In the genomic region with DNA sequence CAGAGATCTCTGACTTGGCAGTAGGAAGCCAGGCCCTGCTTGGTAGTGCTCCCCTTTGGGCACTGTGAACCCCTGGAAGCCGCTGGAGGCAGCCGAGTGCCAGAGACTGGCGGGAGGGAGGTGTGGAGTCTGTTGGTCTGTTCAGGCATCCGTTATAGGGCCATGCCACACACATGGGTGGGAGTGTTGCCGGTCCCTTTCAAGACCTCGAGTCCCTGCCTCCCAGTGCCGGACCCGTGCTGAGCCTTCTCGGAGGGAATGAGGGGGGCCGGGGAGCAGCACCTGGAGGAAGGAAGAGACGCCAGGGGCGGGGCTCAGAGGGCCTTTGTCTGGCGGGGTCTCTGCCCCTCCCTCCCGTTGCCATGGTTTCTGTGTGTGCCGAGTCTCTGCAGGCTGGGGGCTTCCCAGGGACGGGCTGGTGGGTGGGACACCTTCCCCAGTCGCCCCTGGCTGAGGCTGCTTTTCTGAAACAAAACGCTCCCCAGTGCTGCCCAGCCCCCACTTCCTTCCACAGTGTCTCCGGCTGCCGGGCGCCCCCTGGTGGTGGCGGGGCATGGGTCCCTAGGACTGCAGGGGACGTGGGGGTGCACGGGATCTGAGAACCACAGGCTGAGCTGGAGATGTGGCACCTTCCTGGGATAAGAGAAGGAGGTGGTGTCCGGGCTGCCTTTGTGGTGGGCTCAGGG, we compare ENCODE assay signal across 1 cellular context.
TF ChIP-seq lines count a peak whose summit lies in the region.

No MANE protein-coding gene starts in this region.

TF ChIP-seq in HEK293, 187 proteins besides CTCF, POLR2A, EP300 and RAD21 (continued from another document and continues in another):
- TF ChIP-seq, protein P1, sequence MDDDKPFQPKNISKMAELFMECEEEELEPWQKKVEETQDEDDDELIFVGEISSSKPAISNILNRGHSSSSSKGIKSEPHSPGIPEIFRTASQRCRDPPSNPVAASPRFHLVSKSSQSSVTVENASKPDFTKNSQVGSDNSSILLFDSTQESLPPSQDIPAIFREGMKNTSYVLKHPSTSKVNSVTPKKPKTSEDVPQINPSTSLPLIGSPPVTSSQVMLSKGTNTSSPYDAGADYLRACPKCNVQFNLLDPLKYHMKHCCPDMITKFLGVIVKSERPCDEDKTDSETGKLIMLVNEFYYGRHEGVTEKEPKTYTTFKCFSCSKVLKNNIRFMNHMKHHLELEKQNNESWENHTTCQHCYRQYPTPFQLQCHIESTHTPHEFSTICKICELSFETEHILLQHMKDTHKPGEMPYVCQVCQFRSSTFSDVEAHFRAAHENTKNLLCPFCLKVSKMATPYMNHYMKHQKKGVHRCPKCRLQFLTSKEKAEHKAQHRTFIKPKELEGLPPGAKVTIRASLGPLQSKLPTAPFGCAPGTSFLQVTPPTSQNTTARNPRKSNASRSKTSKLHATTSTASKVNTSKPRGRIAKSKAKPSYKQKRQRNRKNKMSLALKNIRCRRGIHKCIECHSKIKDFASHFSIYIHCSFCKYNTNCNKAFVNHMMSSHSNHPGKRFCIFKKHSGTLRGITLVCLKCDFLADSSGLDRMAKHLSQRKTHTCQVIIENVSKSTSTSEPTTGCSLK (tag by site-specific recombination; IDR thresholded peaks at IDR 0.05), result no peak
- TF ChIP-seq ZNF202 (tag by site-specific recombination; IDR thresholded peaks at IDR 0.05; ENCODE audit: borderline replicate concordance) (no peak), IKZF3 (tag by site-specific recombination; IDR thresholded peaks at IDR 0.05) (0 out of 2 replicates have a peak, but pooled peaks have one; percentile 15), KLF9 (tag by site-specific recombination; IDR thresholded peaks at IDR 0.05; ENCODE audit: low read depth) (no peak), ZNF391 (tag by site-specific recombination; IDR thresholded peaks at IDR 0.05; ENCODE audit: borderline replicate concordance, low read depth) (no peak), ZNF23 (tag by site-specific recombination; IDR thresholded peaks at IDR 0.05; ENCODE audit: borderline replicate concordance) (no peak), ZNF211 (tag by site-specific recombination; IDR thresholded peaks at IDR 0.05; ENCODE audit: low read depth) (no peak), ZNF341 (tag by site-specific recombination; IDR thresholded peaks at IDR 0.05; ENCODE audit: low read depth) (no peak), ZNF114 (tag by site-specific recombination; IDR thresholded peaks at IDR 0.05) (no peak), ZNF155 (tag by site-specific recombination; IDR thresholded peaks at IDR 0.05) (no peak), ZNF701 (tag by site-specific recombination; IDR thresholded peaks at IDR 0.05) (no peak), ZNF660 (tag by site-specific recombination; IDR thresholded peaks at IDR 0.05) (peak; percentile 57; the same call in 1 of the 2 replicates), ZNF521 (tag by site-specific recombination; IDR thresholded peaks at IDR 0.05) (no peak), ZSCAN30 (tag by site-specific recombination; IDR thresholded peaks at IDR 0.05) (peak; percentile 61; the same call in 1 of the 2 replicates), ZNF610 (tag by site-specific recombination; IDR thresholded peaks at IDR 0.05; ENCODE audit: borderline replicate concordance) (no peak), ZNF544 (tag by site-specific recombination; IDR thresholded peaks at IDR 0.05) (no peak), ZBTB1 (tag by site-specific recombination; IDR thresholded peaks at IDR 0.05) (no peak), ZNF433 (tag by site-specific recombination; IDR thresholded peaks at IDR 0.05; ENCODE audit: low read depth) (no peak), ZNF19 (tag by site-specific recombination; IDR thresholded peaks at IDR 0.05; ENCODE audit: low read depth) (no peak), KLF1 (tag by site-specific recombination; IDR thresholded peaks at IDR 0.05) (peak; percentile 31; the same call in 1 of the 2 replicates), ZNF555 (tag by site-specific recombination; conservative IDR thresholded peaks at IDR 0.05) (no peak), ZFP3 (tag by site-specific recombination; IDR thresholded peaks at IDR 0.05; ENCODE audit: low read depth) (no peak), ZNF169 (tag by site-specific recombination; IDR thresholded peaks at IDR 0.05) (no peak), ZNF121 (tag by site-specific recombination; IDR thresholded peaks at IDR 0.05) (no peak), GLI2 (tag by site-specific recombination; IDR thresholded peaks at IDR 0.05; ENCODE audit: borderline replicate concordance, low read depth) (no peak), ZNF777 (tag by site-specific recombination; IDR thresholded peaks at IDR 0.05; ENCODE audit: borderline replicate concordance) (no peak), ZNF658 (tag by site-specific recombination; IDR thresholded peaks at IDR 0.05) (no peak), ZNF747 (tag by site-specific recombination; IDR thresholded peaks at IDR 0.05) (no peak), ZNF626 (tag by site-specific recombination; IDR thresholded peaks at IDR 0.05) (no peak), ZNF501 (tag by site-specific recombination; IDR thresholded peaks at IDR 0.05) (peak; percentile 66), TCF7L2 (IDR thresholded peaks at IDR 0.05; ENCODE audit: borderline replicate concordance, low read depth, low read length) (no peak), ZNF510 (tag by site-specific recombination; IDR thresholded peaks at IDR 0.05; ENCODE audit: insufficient replicate concordance) (no peak), SP7 (tag by site-specific recombination; IDR thresholded peaks at IDR 0.05) (peak; percentile 66), ZNF394 (tag by site-specific recombination; IDR thresholded peaks at IDR 0.05; ENCODE audit: borderline replicate concordance) (no peak; the same call in 1 of the 2 replicates), ZNF133 (tag by site-specific recombination; IDR thresholded peaks at IDR 0.05) (no peak), ZBTB21 (tag by site-specific recombination; IDR thresholded peaks at IDR 0.05) (no peak), SP3 (tag by site-specific recombination; IDR thresholded peaks at IDR 0.05) (peak; percentile 31; the same call in 1 of the 2 replicates), ZFP69B (tag by site-specific recombination; IDR thresholded peaks at IDR 0.05) (0 out of 2 replicates have a peak, but pooled peaks have one; percentile 15), ZNF223 (tag by site-specific recombination; IDR thresholded peaks at IDR 0.05) (no peak), HOXD13 (CRISPR knock-in tag; IDR thresholded peaks at IDR 0.05; ENCODE audit: borderline replicate concordance) (no peak), ZNF423 (tag by site-specific recombination; IDR thresholded peaks at IDR 0.05) (no peak), GLIS1 (tag by site-specific recombination; IDR thresholded peaks at IDR 0.05) (peak; percentile 33), ZNF132 (tag by site-specific recombination; IDR thresholded peaks at IDR 0.05; ENCODE audit: borderline replicate concordance) (no peak)
- TF ChIP-seq, protein P2, sequence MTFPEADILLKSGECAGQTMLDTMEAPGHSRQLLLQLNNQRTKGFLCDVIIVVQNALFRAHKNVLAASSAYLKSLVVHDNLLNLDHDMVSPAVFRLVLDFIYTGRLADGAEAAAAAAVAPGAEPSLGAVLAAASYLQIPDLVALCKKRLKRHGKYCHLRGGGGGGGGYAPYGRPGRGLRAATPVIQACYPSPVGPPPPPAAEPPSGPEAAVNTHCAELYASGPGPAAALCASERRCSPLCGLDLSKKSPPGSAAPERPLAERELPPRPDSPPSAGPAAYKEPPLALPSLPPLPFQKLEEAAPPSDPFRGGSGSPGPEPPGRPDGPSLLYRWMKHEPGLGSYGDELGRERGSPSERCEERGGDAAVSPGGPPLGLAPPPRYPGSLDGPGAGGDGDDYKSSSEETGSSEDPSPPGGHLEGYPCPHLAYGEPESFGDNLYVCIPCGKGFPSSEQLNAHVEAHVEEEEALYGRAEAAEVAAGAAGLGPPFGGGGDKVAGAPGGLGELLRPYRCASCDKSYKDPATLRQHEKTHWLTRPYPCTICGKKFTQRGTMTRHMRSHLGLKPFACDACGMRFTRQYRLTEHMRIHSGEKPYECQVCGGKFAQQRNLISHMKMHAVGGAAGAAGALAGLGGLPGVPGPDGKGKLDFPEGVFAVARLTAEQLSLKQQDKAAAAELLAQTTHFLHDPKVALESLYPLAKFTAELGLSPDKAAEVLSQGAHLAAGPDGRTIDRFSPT (tag by site-specific recombination; IDR thresholded peaks at IDR 0.05), result no peak
- TF ChIP-seq, protein P3, sequence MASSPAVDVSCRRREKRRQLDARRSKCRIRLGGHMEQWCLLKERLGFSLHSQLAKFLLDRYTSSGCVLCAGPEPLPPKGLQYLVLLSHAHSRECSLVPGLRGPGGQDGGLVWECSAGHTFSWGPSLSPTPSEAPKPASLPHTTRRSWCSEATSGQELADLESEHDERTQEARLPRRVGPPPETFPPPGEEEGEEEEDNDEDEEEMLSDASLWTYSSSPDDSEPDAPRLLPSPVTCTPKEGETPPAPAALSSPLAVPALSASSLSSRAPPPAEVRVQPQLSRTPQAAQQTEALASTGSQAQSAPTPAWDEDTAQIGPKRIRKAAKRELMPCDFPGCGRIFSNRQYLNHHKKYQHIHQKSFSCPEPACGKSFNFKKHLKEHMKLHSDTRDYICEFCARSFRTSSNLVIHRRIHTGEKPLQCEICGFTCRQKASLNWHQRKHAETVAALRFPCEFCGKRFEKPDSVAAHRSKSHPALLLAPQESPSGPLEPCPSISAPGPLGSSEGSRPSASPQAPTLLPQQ (tag by site-specific recombination; IDR thresholded peaks at IDR 0.05), result peak; percentile 38; the same call in 1 of the 2 replicates
- TF ChIP-seq, protein P4, sequence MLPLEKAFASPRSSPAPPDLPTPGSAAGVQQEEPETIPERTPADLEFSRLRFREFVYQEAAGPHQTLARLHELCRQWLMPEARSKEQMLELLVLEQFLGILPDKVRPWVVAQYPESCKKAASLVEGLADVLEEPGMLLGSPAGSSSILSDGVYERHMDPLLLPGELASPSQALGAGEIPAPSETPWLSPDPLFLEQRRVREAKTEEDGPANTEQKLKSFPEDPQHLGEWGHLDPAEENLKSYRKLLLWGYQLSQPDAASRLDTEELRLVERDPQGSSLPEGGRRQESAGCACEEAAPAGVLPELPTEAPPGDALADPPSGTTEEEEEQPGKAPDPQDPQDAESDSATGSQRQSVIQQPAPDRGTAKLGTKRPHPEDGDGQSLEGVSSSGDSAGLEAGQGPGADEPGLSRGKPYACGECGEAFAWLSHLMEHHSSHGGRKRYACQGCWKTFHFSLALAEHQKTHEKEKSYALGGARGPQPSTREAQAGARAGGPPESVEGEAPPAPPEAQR (tag by site-specific recombination; IDR thresholded peaks at IDR 0.05), result no peak
- TF ChIP-seq, protein P5, sequence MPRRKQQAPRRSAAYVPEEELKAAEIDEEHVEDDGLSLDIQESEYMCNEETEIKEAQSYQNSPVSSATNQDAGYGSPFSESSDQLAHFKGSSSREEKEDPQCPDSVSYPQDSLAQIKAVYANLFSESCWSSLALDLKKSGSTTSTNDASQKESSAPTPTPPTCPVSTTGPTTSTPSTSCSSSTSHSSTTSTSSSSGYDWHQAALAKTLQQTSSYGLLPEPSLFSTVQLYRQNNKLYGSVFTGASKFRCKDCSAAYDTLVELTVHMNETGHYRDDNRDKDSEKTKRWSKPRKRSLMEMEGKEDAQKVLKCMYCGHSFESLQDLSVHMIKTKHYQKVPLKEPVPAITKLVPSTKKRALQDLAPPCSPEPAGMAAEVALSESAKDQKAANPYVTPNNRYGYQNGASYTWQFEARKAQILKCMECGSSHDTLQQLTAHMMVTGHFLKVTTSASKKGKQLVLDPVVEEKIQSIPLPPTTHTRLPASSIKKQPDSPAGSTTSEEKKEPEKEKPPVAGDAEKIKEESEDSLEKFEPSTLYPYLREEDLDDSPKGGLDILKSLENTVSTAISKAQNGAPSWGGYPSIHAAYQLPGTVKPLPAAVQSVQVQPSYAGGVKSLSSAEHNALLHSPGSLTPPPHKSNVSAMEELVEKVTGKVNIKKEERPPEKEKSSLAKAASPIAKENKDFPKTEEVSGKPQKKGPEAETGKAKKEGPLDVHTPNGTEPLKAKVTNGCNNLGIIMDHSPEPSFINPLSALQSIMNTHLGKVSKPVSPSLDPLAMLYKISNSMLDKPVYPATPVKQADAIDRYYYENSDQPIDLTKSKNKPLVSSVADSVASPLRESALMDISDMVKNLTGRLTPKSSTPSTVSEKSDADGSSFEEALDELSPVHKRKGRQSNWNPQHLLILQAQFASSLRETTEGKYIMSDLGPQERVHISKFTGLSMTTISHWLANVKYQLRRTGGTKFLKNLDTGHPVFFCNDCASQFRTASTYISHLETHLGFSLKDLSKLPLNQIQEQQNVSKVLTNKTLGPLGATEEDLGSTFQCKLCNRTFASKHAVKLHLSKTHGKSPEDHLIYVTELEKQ (tag by site-specific recombination; IDR thresholded peaks at IDR 0.05; ENCODE audit: borderline replicate concordance), result no peak
- TF ChIP-seq, protein P6, sequence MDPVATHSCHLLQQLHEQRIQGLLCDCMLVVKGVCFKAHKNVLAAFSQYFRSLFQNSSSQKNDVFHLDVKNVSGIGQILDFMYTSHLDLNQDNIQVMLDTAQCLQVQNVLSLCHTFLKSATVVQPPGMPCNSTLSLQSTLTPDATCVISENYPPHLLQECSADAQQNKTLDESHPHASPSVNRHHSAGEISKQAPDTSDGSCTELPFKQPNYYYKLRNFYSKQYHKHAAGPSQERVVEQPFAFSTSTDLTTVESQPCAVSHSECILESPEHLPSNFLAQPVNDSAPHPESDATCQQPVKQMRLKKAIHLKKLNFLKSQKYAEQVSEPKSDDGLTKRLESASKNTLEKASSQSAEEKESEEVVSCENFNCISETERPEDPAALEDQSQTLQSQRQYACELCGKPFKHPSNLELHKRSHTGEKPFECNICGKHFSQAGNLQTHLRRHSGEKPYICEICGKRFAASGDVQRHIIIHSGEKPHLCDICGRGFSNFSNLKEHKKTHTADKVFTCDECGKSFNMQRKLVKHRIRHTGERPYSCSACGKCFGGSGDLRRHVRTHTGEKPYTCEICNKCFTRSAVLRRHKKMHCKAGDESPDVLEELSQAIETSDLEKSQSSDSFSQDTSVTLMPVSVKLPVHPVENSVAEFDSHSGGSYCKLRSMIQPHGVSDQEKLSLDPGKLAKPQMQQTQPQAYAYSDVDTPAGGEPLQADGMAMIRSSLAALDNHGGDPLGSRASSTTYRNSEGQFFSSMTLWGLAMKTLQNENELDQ (tag by site-specific recombination; IDR thresholded peaks at IDR 0.05; ENCODE audit: low read depth), result no peak
- TF ChIP-seq, protein P7, sequence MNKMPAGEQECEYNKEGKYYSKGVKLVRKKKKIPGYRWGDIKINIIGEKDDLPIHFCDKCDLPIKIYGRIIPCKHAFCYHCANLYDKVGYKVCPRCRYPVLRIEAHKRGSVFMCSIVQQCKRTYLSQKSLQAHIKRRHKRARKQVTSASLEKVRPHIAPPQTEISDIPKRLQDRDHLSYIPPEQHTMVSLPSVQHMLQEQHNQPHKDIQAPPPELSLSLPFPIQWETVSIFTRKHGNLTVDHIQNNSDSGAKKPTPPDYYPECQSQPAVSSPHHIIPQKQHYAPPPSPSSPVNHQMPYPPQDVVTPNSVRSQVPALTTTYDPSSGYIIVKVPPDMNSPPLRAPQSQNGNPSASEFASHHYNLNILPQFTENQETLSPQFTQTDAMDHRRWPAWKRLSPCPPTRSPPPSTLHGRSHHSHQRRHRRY (tag by site-specific recombination; IDR thresholded peaks at IDR 0.05), result no peak
